In the genomic region with DNA sequence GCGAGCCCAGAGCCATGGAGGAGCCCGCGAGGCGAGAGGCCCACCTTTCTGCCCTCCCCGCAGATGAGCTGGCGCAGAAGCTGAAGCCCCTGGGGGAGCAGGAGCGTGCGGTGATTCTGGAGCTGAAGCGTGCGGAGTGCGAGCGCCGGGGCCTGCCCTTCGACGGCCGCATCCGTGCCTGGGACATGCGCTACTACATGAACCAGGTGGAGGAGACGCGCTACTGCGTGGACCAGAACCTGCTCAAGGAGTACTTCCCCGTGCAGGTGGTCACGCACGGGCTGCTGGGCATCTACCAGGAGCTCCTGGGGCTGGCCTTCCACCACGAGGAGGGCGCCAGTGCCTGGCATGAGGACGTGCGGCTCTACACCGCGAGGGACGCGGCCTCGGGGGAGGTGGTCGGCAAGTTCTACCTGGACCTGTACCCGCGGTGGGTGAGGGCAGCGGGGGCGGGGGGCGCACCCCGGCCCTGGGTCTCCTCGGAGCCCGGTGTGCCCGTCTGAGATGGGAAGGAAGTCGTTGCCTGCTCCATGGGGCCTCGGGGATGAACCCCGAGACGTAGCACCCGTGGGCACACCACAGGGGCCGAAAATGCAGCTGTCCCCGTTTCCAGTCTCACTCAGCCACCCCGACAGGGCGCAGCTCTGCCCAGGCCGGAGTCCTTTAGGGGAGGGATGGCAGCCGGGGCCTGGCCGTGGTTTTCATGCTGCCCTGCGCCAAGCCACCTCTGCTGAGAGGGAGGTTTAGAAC, we compare ENCODE assay signal across 27 cellular contexts. TPM values are rescaled to one million over a fixed set of nuclear protein-coding genes. Genes with fewer than 3 reads are reported as not detected.
A peak's percentile ranks its signal among the peaks of the same experiment; 100 is the strongest.
DNase-seq lines count a peak whose midpoint lies in the region; ATAC-seq and TF ChIP-seq lines count a peak whose summit lies in the region.
"Had no signal": no experiment of that assay in that cellular context is flagged by ENCODE, and none has a peak within 500 bp of the region (broad histone marks: within the 10 kb centered on the region; RNA-seq: fewer than 3 reads in every experiment).

No MANE protein-coding gene starts in this region.

- no peak overlapping the region for H3K27ac Mint-ChIP-seq in osteocyte (ENCODE audit: unreplicated experiment)
- no peak overlapping the region for H3K27ac Mint-ChIP-seq in activated naive CD8-positive, alpha-beta T cell treated with anti-CD3 and anti-CD28 coated beads for 36 hours
- H3K27ac Mint-ChIP-seq: CD8-positive, alpha-beta T cell; H9; T-cell had no signal

- peaks cover 16% of the 10 kb centered on the region for H3K36me3 ChIP-seq in mammary epithelial cell (ENCODE audit: insufficient read depth, low read length)

- no peaks in the 10 kb centered on the region for H3K79me2 ChIP-seq in mammary epithelial cell (ENCODE audit: insufficient read depth, low read length)

- H3K9ac ChIP-seq in mammary epithelial cell (ENCODE audit: insufficient read depth, low read length): no peak overlapping the region
- H3K9ac ChIP-seq: KMS-11 had no signal

- peak in 2 of 3 donors; percentile 46 to 65 for DNase-seq in right cardiac atrium
- no peak for DNase-seq in Right ventricle myocardium superior
- DNase-seq in GM19238 (ENCODE audit: insufficient read length, low spot score): peak; percentile 1
- DNase-seq in mammary epithelial cell: no peak
- peak; percentile 84 for DNase-seq in osteocyte (ENCODE audit: extremely low spot score, unreplicated experiment)
- no peak for DNase-seq in NCI-H187 treated with DMSO at 0.1 percent for 48 hours (lab: John Stamatoyannopoulos, UW)
- DNase-seq in activated naive CD8-positive, alpha-beta T cell treated with anti-CD3 and anti-CD28 coated beads for 36 hours: no peak
- DNase-seq in SW 1271 (lab: John Stamatoyannopoulos, UW): no peak
- DNase-seq: Calu3; CD8-positive, alpha-beta T cell; GDM1; H9; MV-4-11; NCI-H1105 treated with DMSO at 0.1 percent for 48 hours; NCI-H1694; NCI-H2081 treated with DMSO at 0.1 percent for 48 hours; NCI-H2171 treated with DMSO at 0.1 percent for 48 hours; NCI-H446; NCI-H526; OCI-M1; T-cell had no signal

- intact Hi-C loops in right cardiac atrium (cut with DNase I) (no loop called here), Right ventricle myocardium superior (cut with DNase I) (no loop called here), mammary epithelial cell (cut with micrococcal nuclease) (no loop called here)

- no peak overlapping the region for H2AFZ ChIP-seq in mammary epithelial cell (ENCODE audit: low read depth, low read length)

- H3K27me3 Mint-ChIP-seq in osteocyte (ENCODE audit: unreplicated experiment): no peaks in the 10 kb centered on the region
- no peaks in the 10 kb centered on the region for H3K27me3 Mint-ChIP-seq in activated naive CD8-positive, alpha-beta T cell treated with anti-CD3 and anti-CD28 coated beads for 36 hours
- H3K27me3 Mint-ChIP-seq: T-cell had no signal

- CTCF ChIA-PET in mammary epithelial cell (lab: Charles Lee; ENCODE audit: low non-redundant PET): no interaction called here

- no peaks in the 10 kb centered on the region for H3K9me3 ChIP-seq in right cardiac atrium (ENCODE audit: control insufficient read depth, low read length)
- H3K9me3 ChIP-seq in mammary epithelial cell (replicated peaks; ENCODE audit: insufficient read depth, low read length): no peaks in the 10 kb centered on the region
- H3K9me3 ChIP-seq: A549 had no signal

- no peaks in the 10 kb centered on the region for H4K20me1 ChIP-seq in mammary epithelial cell (ENCODE audit: insufficient read depth, low read length)

- H3K4me1 Mint-ChIP-seq in osteocyte (ENCODE audit: unreplicated experiment): no peaks in the 10 kb centered on the region
- H3K4me1 Mint-ChIP-seq in activated naive CD8-positive, alpha-beta T cell treated with anti-CD3 and anti-CD28 coated beads for 36 hours: peaks cover 2% of the 10 kb centered on the region
- H3K4me1 Mint-ChIP-seq: H9 had no signal

- no peaks in the 10 kb centered on the region for H3K9me3 Mint-ChIP-seq in osteocyte (ENCODE audit: unreplicated experiment)
- H3K9me3 Mint-ChIP-seq in activated naive CD8-positive, alpha-beta T cell treated with anti-CD3 and anti-CD28 coated beads for 36 hours: no peaks in the 10 kb centered on the region
- H3K9me3 Mint-ChIP-seq: CD8-positive, alpha-beta T cell; H9; T-cell had no signal

- dilution Hi-C loops in mammary epithelial cell (cut with HindIII; ENCODE audit: low sequenced_read_pairs): no loop called here

- H3K4me1 ChIP-seq in right cardiac atrium (ENCODE audit: control insufficient read depth, insufficient read depth, low read length): no peaks in the 10 kb centered on the region
- H3K4me1 ChIP-seq in mammary epithelial cell (ENCODE audit: insufficient read depth, low read length): no peaks in the 10 kb centered on the region
- H3K4me1 ChIP-seq: A549 had no signal

- no peak overlapping the region for H3K4me2 ChIP-seq in mammary epithelial cell (ENCODE audit: insufficient read depth, low read depth, low read length)
- H3K4me2 ChIP-seq: A549, KMS-11 had no signal

- no peak for ATAC-seq in right cardiac atrium
- ATAC-seq in Right ventricle myocardium superior (ENCODE audit: poor library complexity): no peak
- ATAC-seq: A549; CD8-positive, alpha-beta T cell; HepG2; T-cell had no signal

- BruUV-seq in mammary epithelial cell (replicated peaks; lab: Mats Ljungman, UMichigan): TSS peak; percentile 56

- TF ChIP-seq CTCF in mammary epithelial cell (conservative IDR thresholded peaks at IDR 0.05 in 1 of 2, IDR thresholded peaks at IDR 0.05 in 1 of 2; ENCODE audit: extremely low read depth in 1 of 2, insufficient read depth in 1 of 2, low read depth in 1 of 2, low read length in 2 of 2) (no peak), osteocyte (IDR thresholded peaks at IDR 0.05) (no peak)

- H3K36me3 Mint-ChIP-seq in osteocyte (ENCODE audit: unreplicated experiment): peaks cover 7% of the 10 kb centered on the region
- peaks cover 18% of the 10 kb centered on the region for H3K36me3 Mint-ChIP-seq in activated naive CD8-positive, alpha-beta T cell treated with anti-CD3 and anti-CD28 coated beads for 36 hours

- no peak overlapping the region for H3K4me3 ChIP-seq in right cardiac atrium (ENCODE audit: low read length)
- H3K4me3 ChIP-seq in mammary epithelial cell (replicated peaks in 1 of 3; ENCODE audit: insufficient read depth in 1 of 3, low read depth in 2 of 3, low read length in 3 of 3): no peak overlapping the region
- H3K4me3 ChIP-seq: A549, SK-N-MC had no signal

- no peaks in the 10 kb centered on the region for H3K27me3 ChIP-seq in right cardiac atrium (ENCODE audit: control insufficient read depth, insufficient read depth)
- H3K27me3 ChIP-seq in mammary epithelial cell (ENCODE audit: insufficient read depth, low read length): no peaks in the 10 kb centered on the region

- H3K27ac ChIP-seq in right cardiac atrium (ENCODE audit: low read length) (no peak overlapping the region), mammary epithelial cell (ENCODE audit: insufficient read depth, low read depth, low read length) (no peak overlapping the region)
- H3K27ac ChIP-seq: A549, HL-60, KMS-11, SK-N-MC had no signal

- WGBS in right cardiac atrium: 96% methylated on average over 56 of the region's 56 CpGs
- WGBS in mammary epithelial cell (ENCODE audit: low coverage, missing lambda C conversion rate): 100% methylated on average over 20 of the region's 56 CpGs

- in situ Hi-C loops in mammary epithelial cell (cut with MboI; ENCODE audit: low sequenced_read_pairs in 2 of 2): no loop called here

- H3K4me3 Mint-ChIP-seq in osteocyte (ENCODE audit: unreplicated experiment): no peak overlapping the region
- no peak overlapping the region for H3K4me3 Mint-ChIP-seq in activated naive CD8-positive, alpha-beta T cell treated with anti-CD3 and anti-CD28 coated beads for 36 hours
- H3K4me3 Mint-ChIP-seq: CD8-positive, alpha-beta T cell; H9; T-cell had no signal

RNA-seq across cellular contexts. Expression of gene ZNF554, which starts 12.1 kb away (rescaled TPM):
- total RNA-seq in right cardiac atrium (1 to 10 TPM; 4.7 to 6.7 (median 6.3) TPM), Right ventricle myocardium superior (4.3 TPM), mammary epithelial cell (1 to 10 TPM; 4.0 to 5.8 TPM), osteocyte (7.1 and 7.4 TPM in 2 replicates)
- polyA plus RNA-seq in right cardiac atrium (4.7 TPM), mammary epithelial cell (1.8 TPM)
- polyA minus RNA-seq in mammary epithelial cell: 2.5 TPM
- total RNA-seq in activated naive CD8-positive, alpha-beta T cell treated with anti-CD3 and anti-CD28 coated beads for 36 hours: 1 to 10 TPM; 1.2 to 1.3 TPM

RNA-seq across cellular contexts. Expression of gene THOP1, which starts 22.3 kb away (rescaled TPM):
- 10 to 100 TPM; 41.4 to 69.4 (median 54.1) TPM for total RNA-seq in right cardiac atrium
- 64.0 TPM for polyA plus RNA-seq in right cardiac atrium
- 52.6 TPM for total RNA-seq in Right ventricle myocardium superior
- total RNA-seq in mammary epithelial cell: 10 to 100 TPM; 63.7 to 100.0 TPM
- 94.8 TPM for polyA plus RNA-seq in mammary epithelial cell
- 130 TPM for polyA minus RNA-seq in mammary epithelial cell
- total RNA-seq in osteocyte: 43.4 and 45.2 TPM in 2 replicates
- 100 to 1,000 TPM; 164 to 170 TPM for total RNA-seq in activated naive CD8-positive, alpha-beta T cell treated with anti-CD3 and anti-CD28 coated beads for 36 hours

RNA-seq across cellular contexts. Expression of gene SGTA, which starts 24.5 kb away (rescaled TPM):
- total RNA-seq in right cardiac atrium (10 to 100 TPM; 53.6 to 84.2 (median 64.6) TPM), Right ventricle myocardium superior (56.6 TPM), mammary epithelial cell (10 to 100 TPM; 52.5 to 71.3 TPM), osteocyte (50.7 and 53.2 TPM in 2 replicates)
- polyA plus RNA-seq in right cardiac atrium (86.5 TPM), mammary epithelial cell (101 TPM)
- 132 TPM for polyA minus RNA-seq in mammary epithelial cell
- total RNA-seq in activated naive CD8-positive, alpha-beta T cell treated with anti-CD3 and anti-CD28 coated beads for 36 hours: 10 to 100 TPM; 84.8 to 87.4 TPM

RNA-seq across cellular contexts. Expression of gene ZNF555, which starts 33.7 kb away (rescaled TPM):
- total RNA-seq in right cardiac atrium (10 to 100 TPM in 2 of 4 donors, 1 to 10 TPM in 2; 8.8 to 15.7 (median 9.6) TPM), Right ventricle myocardium superior (7.7 TPM), mammary epithelial cell (1 to 10 TPM; 4.6 to 7.2 TPM), osteocyte (5.9 and 10.6 TPM in 2 replicates)
- polyA plus RNA-seq in right cardiac atrium (3.4 TPM), mammary epithelial cell (2.1 TPM)
- 4.7 TPM for polyA minus RNA-seq in mammary epithelial cell
- total RNA-seq in activated naive CD8-positive, alpha-beta T cell treated with anti-CD3 and anti-CD28 coated beads for 36 hours: 1 to 10 TPM; 1.5 to 1.9 TPM

RNA-seq across cellular contexts. Expression of gene ZNF556, which starts 59.6 kb away (rescaled TPM):
- total RNA-seq in right cardiac atrium (under 1 TPM in 1 of 4 donors, not detected in 3; 0.25 TPM), Right ventricle myocardium superior (not detected), mammary epithelial cell (1 to 10 TPM; 1.5 to 2.3 TPM), osteocyte (not detected in 2 replicates)
- polyA plus RNA-seq in right cardiac atrium (not detected), mammary epithelial cell (not detected)
- polyA minus RNA-seq in mammary epithelial cell: not detected
- not detected for total RNA-seq in activated naive CD8-positive, alpha-beta T cell treated with anti-CD3 and anti-CD28 coated beads for 36 hours
- total RNA-seq: Calu3; CD8-positive, alpha-beta T cell; H9; T-cell had no signal
- polyA plus RNA-seq: A549, BJ had no signal

Comparison
In these comparisons a context has a peak if more than half of its experiments do, and no peak if none do; other contexts are left out.
1. DNase-seq: peak in right cardiac atrium (2 of 3), GM19238 (single experiment) and osteocyte (single experiment); none in Right ventricle myocardium superior (single experiment), mammary epithelial cell (single experiment), NCI-H187 treated with DMSO at 0.1 percent for 48 hours (single experiment), activated naive CD8-positive, alpha-beta T cell treated with anti-CD3 and anti-CD28 coated beads for 36 hours (single experiment) and SW 1271 (0 of 2).